Comparison of ENCODE assay signal across 26 cellular contexts in the genomic region with DNA sequence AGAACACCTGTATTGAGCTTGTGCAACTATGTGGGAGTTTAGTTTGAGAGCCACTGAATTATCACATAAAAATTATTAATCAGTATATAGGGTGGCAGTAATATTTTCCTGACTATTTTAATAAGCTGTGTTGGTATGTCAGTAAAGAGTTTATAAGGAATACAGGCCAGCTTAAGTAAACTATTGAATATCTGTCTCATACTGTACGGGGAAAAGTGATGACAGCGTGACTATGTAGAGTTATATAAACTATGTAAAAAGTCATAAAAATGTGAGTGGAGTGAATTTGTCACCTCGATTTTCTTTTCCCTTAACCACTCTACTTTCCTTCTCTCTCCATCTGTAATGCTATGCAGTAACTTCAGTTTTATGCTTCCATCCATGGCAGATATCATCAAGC.
"Had no signal": no experiment of that assay in that cellular context is flagged by ENCODE, and none has a peak within 500 bp of the region (broad histone marks: within the 10 kb centered on the region; RNA-seq: fewer than 3 reads in every experiment).

No MANE protein-coding gene starts in this region.

- H3K27ac Mint-ChIP-seq: dendritic cell treated with granulocyte-macrophage colony-stimulating factor and Interleukin-4, amounts not matched to agents 40 ng/mL and 50 ng/mL, for 4 days; effector memory CD8-positive, alpha-beta T cell; endodermal cell had no signal

- H3K4me3 ChIP-seq: colonic mucosa, coronary artery, dorsolateral prefrontal cortex, esophagus muscularis mucosa, esophagus squamous epithelium, gastrocnemius medialis, gastroesophageal sphincter, heart left ventricle, heart right ventricle, hepatocyte had no signal

- H3K79me2 ChIP-seq: hepatocyte had no signal

- H2AFZ ChIP-seq: hepatocyte had no signal

- ATAC-seq: effector memory CD8-positive, alpha-beta T cell; esophagus mucosa; foreskin keratinocyte; gastrocnemius medialis; gastroesophageal sphincter; heart left ventricle; heart right ventricle had no signal

- H3K27me3 ChIP-seq: colonic mucosa, esophagus muscularis mucosa, esophagus squamous epithelium, gastrocnemius medialis, gastroesophageal sphincter, heart left ventricle, heart right ventricle, hepatocyte had no signal

- H3K9me3 ChIP-seq: colonic mucosa, esophagus muscularis mucosa, esophagus squamous epithelium, gastrocnemius medialis, gastroesophageal sphincter, heart left ventricle, heart right ventricle had no signal

- H3K4me3 Mint-ChIP-seq: dendritic cell treated with granulocyte-macrophage colony-stimulating factor and Interleukin-4, amounts not matched to agents 40 ng/mL and 50 ng/mL, for 4 days; effector memory CD8-positive, alpha-beta T cell; endodermal cell had no signal

- DNase-seq: colonic mucosa; cortex of kidney; dermis blood vessel endothelial cell; dorsolateral prefrontal cortex; effector CD4-positive, alpha-beta T cell; effector CD8-positive, alpha-beta T cell; effector memory CD4-positive, alpha-beta T cell; effector memory CD8-positive, alpha-beta T cell; endodermal cell; erythroblast; esophagus squamous epithelium; foreskin fibroblast; foreskin keratinocyte; foreskin melanocyte; gastrocnemius medialis; glutamatergic neuron; head of caudate nucleus; heart left ventricle; heart right ventricle had no signal

- H3K9me3 Mint-ChIP-seq: dendritic cell treated with granulocyte-macrophage colony-stimulating factor and Interleukin-4, amounts not matched to agents 40 ng/mL and 50 ng/mL, for 4 days; endodermal cell had no signal

- H3K36me3 ChIP-seq: colonic mucosa, esophagus muscularis mucosa, esophagus squamous epithelium, gastrocnemius medialis, gastroesophageal sphincter, heart left ventricle, heart right ventricle had no signal

- H3K4me1 ChIP-seq: colonic mucosa, esophagus muscularis mucosa, esophagus squamous epithelium, foreskin keratinocyte, gastroesophageal sphincter, heart left ventricle, heart right ventricle had no signal

- H3K4me2 ChIP-seq: hepatocyte had no signal

- H3K27me3 Mint-ChIP-seq: dendritic cell treated with granulocyte-macrophage colony-stimulating factor and Interleukin-4, amounts not matched to agents 40 ng/mL and 50 ng/mL, for 4 days; effector memory CD8-positive, alpha-beta T cell had no signal

- H3K27ac ChIP-seq: colonic mucosa, coronary artery, dorsolateral prefrontal cortex, epithelial cell of prostate, esophagus muscularis mucosa, esophagus squamous epithelium, foreskin keratinocyte, gastrocnemius medialis, gastroesophageal sphincter, heart left ventricle, heart right ventricle, hepatocyte had no signal
